8 cellular contexts compared by ENCODE assay signal in the genomic region with DNA sequence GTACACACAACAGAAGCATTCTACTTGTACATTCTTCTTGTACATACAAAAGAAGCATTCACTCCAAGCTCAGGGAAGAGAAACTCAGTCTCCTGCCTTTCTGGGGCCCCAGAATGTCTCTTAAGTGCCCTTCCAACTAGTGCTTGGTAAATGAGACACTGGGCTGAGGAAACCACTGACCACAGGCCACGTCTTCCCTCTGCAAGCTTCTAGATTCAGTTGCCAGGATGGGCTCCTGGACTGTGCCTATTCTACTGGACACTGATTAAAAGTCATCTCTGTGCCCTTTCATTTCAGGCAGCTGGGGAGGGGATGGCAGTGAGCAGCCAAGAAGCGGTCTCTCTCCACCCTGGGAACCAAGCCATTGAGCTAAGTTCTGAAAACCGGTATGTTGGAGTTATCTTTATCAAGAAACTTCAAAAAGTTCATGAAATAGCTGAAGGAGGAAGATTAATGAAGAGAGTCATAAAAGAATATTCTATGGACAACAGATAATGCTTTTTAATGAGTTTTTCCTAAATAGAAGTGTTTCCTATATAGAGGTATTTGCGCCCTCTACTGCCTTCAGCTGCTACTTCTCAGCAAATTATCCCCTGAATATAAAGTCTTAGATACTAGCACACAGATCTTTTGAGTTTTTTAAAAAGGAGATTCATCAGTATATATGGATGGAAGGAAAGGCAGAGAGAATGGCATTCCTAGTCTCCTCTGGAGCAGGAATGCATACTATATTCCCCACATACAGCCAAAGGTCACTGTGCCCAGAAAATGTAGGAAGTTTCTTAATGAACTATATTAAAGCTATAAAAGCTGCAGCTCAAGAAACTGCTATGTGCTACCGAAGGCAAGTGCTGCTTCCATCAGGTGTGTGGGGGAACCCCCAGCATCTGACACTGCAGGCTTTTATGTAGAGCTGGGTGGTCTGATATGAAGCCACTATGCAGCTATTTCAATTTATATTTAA. TPM values are rescaled to one million over a fixed set of nuclear protein-coding genes. Genes with fewer than 3 reads are reported as not detected.
DNase-seq lines count a peak whose midpoint lies in the region; ATAC-seq and TF ChIP-seq lines count a peak whose summit lies in the region.

No MANE protein-coding gene starts in this region.

- in situ Hi-C loops in Panc1 (cut with HindIII; ENCODE audit: low pct_unique_long_range_greater_than_20kb, low sequenced_read_pairs) = no loop called here

- no peaks in the 10 kb centered on the region for H3K36me3 ChIP-seq in left ventricle myocardium inferior
- no peaks in the 10 kb centered on the region for H3K36me3 ChIP-seq in Panc1 (ENCODE audit: control insufficient read depth, insufficient read depth, low read length)

- H3K4me3 ChIP-seq in left ventricle myocardium inferior (no peak overlapping the region), Panc1 (ENCODE audit: low read depth in 2 of 2, low read length in 2 of 2) (no peak overlapping the region)

- intact Hi-C loops in left ventricle myocardium inferior (cut with micrococcal nuclease) (no loop called here), left ventricle myocardium superior (cut with micrococcal nuclease) (no loop called here), Panc1 (cut with micrococcal nuclease; ENCODE audit: unreplicated experiment) (no loop called here), sciatic nerve (cut with DNase I) (no loop called here)

- H3K9me3 ChIP-seq in left ventricle myocardium inferior (replicated peaks) (no peaks in the 10 kb centered on the region), Panc1 (ENCODE audit: control insufficient read depth, insufficient read depth, low read depth, low read length) (no peaks in the 10 kb centered on the region)

- H3K27ac ChIP-seq in left ventricle myocardium inferior (replicated peaks) (peak overlapping the region; percentile 14), Panc1 (ENCODE audit: low read length) (peak overlapping the region; percentile 73)

- no peak for ATAC-seq in left ventricle myocardium superior
- ATAC-seq in Panc1 = peak; percentile 57
- ATAC-seq in sciatic nerve = peak; percentile 28
- ATAC-seq in GM21825 (IDR thresholded peaks at IDR 0.05; ENCODE audit: unreplicated experiment) = no peak
- no peak for ATAC-seq in GM21619 (IDR thresholded peaks at IDR 0.05; ENCODE audit: unreplicated experiment)

- H3K27me3 ChIP-seq in left ventricle myocardium inferior (ENCODE audit: low read depth) (no peaks in the 10 kb centered on the region), Panc1 (ENCODE audit: control insufficient read depth, insufficient read depth, low read length) (no peaks in the 10 kb centered on the region)

- TF ChIP-seq CTCF in left ventricle myocardium inferior (IDR thresholded peaks at IDR 0.05; ENCODE audit: borderline replicate concordance) = peak; percentile 63
- peak; percentile 78 for TF ChIP-seq CTCF in Panc1 (IDR thresholded peaks at IDR 0.05)

- POLR2A ChIA-PET in Panc1 (lab: Charles Lee) = no interaction called here

- H3K4me1 ChIP-seq in left ventricle myocardium inferior = peaks cover 49% of the 10 kb centered on the region
- peaks cover 14% of the 10 kb centered on the region for H3K4me1 ChIP-seq in Panc1 (ENCODE audit: control insufficient read depth, insufficient read depth, low read length)

- no peak for DNase-seq in left ventricle myocardium inferior
- no peak for DNase-seq in left ventricle myocardium superior
- no peak for DNase-seq in Panc1 (ENCODE audit: low read depth, low spot score)
- peak; percentile 51 for DNase-seq in fibroblast of gingiva (ENCODE audit: low read depth)
- DNase-seq in sciatic nerve (ENCODE audit: low spot score) = no peak
- DNase-seq in activated CD8-positive, alpha-beta memory T cell treated with anti-CD3 and anti-CD28 coated beads for 24 hours = no peak

- no TSS peak for BruUV-seq in Panc1 (replicated peaks; lab: Mats Ljungman, UMichigan)

- CTCF ChIA-PET in Panc1 (lab: Charles Lee) = interaction anchor here (0.5 to 1.3 kb wide), 3 partner anchors 19 to 156 kb away, joined by 3 to 8 read pairs (median 6); no protein-coding TSS in a partner anchor

RNA-seq across cellular contexts. Expression of gene IFIT1B, which starts 8.4 kb away (rescaled TPM):
- total RNA-seq in left ventricle myocardium inferior = not detected
- not detected for total RNA-seq in left ventricle myocardium superior
- not detected for total RNA-seq in Panc1 (2021; ENCODE audit: unreplicated experiment)
- polyA plus RNA-seq in Panc1 (2012; ENCODE audit: insufficient read length) = not detected
- 6.3 TPM for total RNA-seq in sciatic nerve

RNA-seq across cellular contexts. Expression of gene IFIT1, which starts 23.0 kb away (rescaled TPM):
- total RNA-seq in left ventricle myocardium inferior = 31.0 TPM
- 48.0 TPM for total RNA-seq in left ventricle myocardium superior
- 43.8 TPM for total RNA-seq in Panc1 (2021; ENCODE audit: unreplicated experiment)
- polyA plus RNA-seq in Panc1 (2012; ENCODE audit: insufficient read length) = 12.1 TPM
- total RNA-seq in sciatic nerve = 21.0 TPM

RNA-seq across cellular contexts. Expression of gene IFIT3, which starts 41.6 kb away (rescaled TPM):
- total RNA-seq in left ventricle myocardium inferior = 6.9 TPM
- 8.8 TPM for total RNA-seq in left ventricle myocardium superior
- total RNA-seq in Panc1 (2021; ENCODE audit: unreplicated experiment) = 29.8 TPM
- 5.2 TPM for polyA plus RNA-seq in Panc1 (2012; ENCODE audit: insufficient read length)
- total RNA-seq in sciatic nerve = 25.5 TPM

RNA-seq across cellular contexts. Expression of gene IFIT5, which starts 44.9 kb away (rescaled TPM):
- total RNA-seq in left ventricle myocardium inferior (7.4 TPM), left ventricle myocardium superior (8.1 TPM), Panc1 (2021; ENCODE audit: unreplicated experiment) (11.1 TPM), sciatic nerve (17.4 TPM)
- polyA plus RNA-seq in Panc1 (2012; ENCODE audit: insufficient read length) = 3.6 TPM

Comparison
In these comparisons a context has a peak if more than half of its experiments do, and no peak if none do; other contexts are left out.
1. ATAC-seq: peak in Panc1 (single experiment) and sciatic nerve (single experiment); none in left ventricle myocardium superior (single experiment), GM21825 (single experiment) and GM21619 (single experiment).